In genomic region chr7:73737491-73738219, GRCh38 we compare ENCODE assay signal across 8 cellular contexts. TPM values are rescaled to one million over a fixed set of nuclear protein-coding genes. Genes with fewer than 3 reads are reported as not detected.
DNase-seq lines count a peak whose midpoint lies in the region; ATAC-seq and TF ChIP-seq lines count a peak whose summit lies in the region.

No MANE protein-coding gene starts in this region.

- H3K9me3 Mint-ChIP-seq in activated T-cell treated with anti-CD3 and anti-CD28 coated beads, Interleukin-2, amount 50 U/mL, for 24 hours, result no peaks in the 10 kb centered on the region

- H3K4me1 ChIP-seq in adipocyte (ENCODE audit: control insufficient read depth, insufficient read depth, low read length), result peaks cover 16% of the 10 kb centered on the region
- peaks cover 12 to 38% of the 10 kb centered on the region in 2 donors for H3K4me1 ChIP-seq in left lung
- H3K4me1 ChIP-seq in thoracic aorta (ENCODE audit: control insufficient read depth in 1 of 2, low read depth in 2 of 2), result peaks cover 5 to 16% of the 10 kb centered on the region in 2 donors

- intact Hi-C loops in left lung (cut with DNase I), result no loop called here

- H3K36me3 ChIP-seq in adipocyte (ENCODE audit: control insufficient read depth, insufficient read depth, low read length, severe bottlenecking) (peaks cover 5% of the 10 kb centered on the region), left lung (peaks cover 0 to 18% of the 10 kb centered on the region in 2 donors), thoracic aorta (peaks cover 6% of the 10 kb centered on the region)

- H3K4me3 Mint-ChIP-seq in activated T-cell treated with anti-CD3 and anti-CD28 coated beads, Interleukin-2, amount 50 U/mL, for 24 hours, result peak overlapping the region; percentile 93

- no peak for DNase-seq in activated T-cell treated with anti-CD3 and anti-CD28 coated beads, Interleukin-2, amount 50 U/mL, for 24 hours
- DNase-seq in activated T-cell treated with anti-CD3 and anti-CD28 coated beads, Interleukin-2, amount 50 U/mL, for 1 hour, result no peak
- no peak for DNase-seq in adipocyte (ENCODE audit: low read depth)
- DNase-seq in left lung, result no peak
- DNase-seq in thoracic aorta (ENCODE audit: low spot score), result no peak
- no peak for DNase-seq in SIG-M5 treated with dmso at 0.1 percent for 504 hours (lab: John Stamatoyannopoulos, UW; ENCODE audit: unreplicated experiment)

- H3K27ac ChIP-seq in left lung, result peak overlapping the region in 1 of 2 donors; percentile 87
- peak overlapping the region in 1 of 2 donors; percentile 87 for H3K27ac ChIP-seq in thoracic aorta

- peak overlapping the region; percentile 94 for H3K4me3 ChIP-seq in adipocyte (ENCODE audit: low read length)
- peak overlapping the region; percentile 95 to 96 for H3K4me3 ChIP-seq in left lung
- H3K4me3 ChIP-seq in thoracic aorta, result peak overlapping the region; percentile 91

- peaks cover 23% of the 10 kb centered on the region for H3K4me1 Mint-ChIP-seq in activated T-cell treated with anti-CD3 and anti-CD28 coated beads, Interleukin-2, amount 50 U/mL, for 24 hours (ENCODE audit: low read depth)

- no peaks in the 10 kb centered on the region for H3K9me3 ChIP-seq in adipocyte (ENCODE audit: control insufficient read depth, low read length)
- no peaks in the 10 kb centered on the region for H3K9me3 ChIP-seq in left lung
- H3K9me3 ChIP-seq in thoracic aorta, result no peaks in the 10 kb centered on the region

- ATAC-seq in left lung (no peak), thoracic aorta (ENCODE audit: insufficient number of reproducible peaks, low FRiP score, low read depth) (no peak), GM19452 (IDR thresholded peaks at IDR 0.05; ENCODE audit: unreplicated experiment) (no peak), GM19035 (IDR thresholded peaks at IDR 0.05; ENCODE audit: unreplicated experiment) (no peak)

- no peaks in the 10 kb centered on the region for H3K27me3 ChIP-seq in adipocyte (replicated peaks; ENCODE audit: control insufficient read depth, insufficient read depth, low read length)
- H3K27me3 ChIP-seq in left lung, result no peaks in the 10 kb centered on the region
- H3K27me3 ChIP-seq in thoracic aorta (replicated peaks; ENCODE audit: insufficient read depth), result no peaks in the 10 kb centered on the region

- peak overlapping the region; percentile 98 for H3K27ac Mint-ChIP-seq in activated T-cell treated with anti-CD3 and anti-CD28 coated beads, Interleukin-2, amount 50 U/mL, for 24 hours

- H3K36me3 Mint-ChIP-seq in activated T-cell treated with anti-CD3 and anti-CD28 coated beads, Interleukin-2, amount 50 U/mL, for 24 hours (ENCODE audit: low read depth), result peaks cover 30% of the 10 kb centered on the region

- no peak for TF ChIP-seq CTCF in left lung (IDR thresholded peaks at IDR 0.05)
- no peak for TF ChIP-seq CTCF in thoracic aorta (IDR thresholded peaks at IDR 0.05)

- peak overlapping the region; percentile 84 for H3K9ac ChIP-seq in adipocyte (ENCODE audit: low read length)

- H3K27me3 Mint-ChIP-seq in activated T-cell treated with anti-CD3 and anti-CD28 coated beads, Interleukin-2, amount 50 U/mL, for 24 hours, result no peaks in the 10 kb centered on the region

RNA-seq across cellular contexts. Expression of gene ABHD11, which starts 0.9 kb away (rescaled TPM):
- total RNA-seq in left lung (10 to 100 TPM; 35.6 to 36.3 TPM), thoracic aorta (10 to 100 TPM in 1 of 2 donors, 1 to 10 TPM in 1; 2.5 to 16.9 TPM)

RNA-seq across cellular contexts. Expression of gene STX1A, which starts 18.2 kb away (rescaled TPM):
- total RNA-seq in left lung (1 to 10 TPM; 5.4 to 6.9 TPM), thoracic aorta (10 to 100 TPM; 10.3 to 16.8 TPM)

RNA-seq across cellular contexts. Expression of gene CLDN3, which starts 32.4 kb away (rescaled TPM):
- 10 to 100 TPM; 23.8 to 35.9 TPM for total RNA-seq in left lung
- not detected for total RNA-seq in thoracic aorta

RNA-seq across cellular contexts. Expression of gene BUD23, which starts 54.3 kb away (rescaled TPM):
- total RNA-seq in left lung (10 to 100 TPM; 44.6 to 66.3 TPM), thoracic aorta (10 to 100 TPM; 36.9 to 51.0 TPM)

RNA-seq across cellular contexts. Expression of gene DNAJC30, which starts 54.4 kb away (rescaled TPM):
- total RNA-seq in left lung, result 10 to 100 TPM; 10.3 to 10.4 TPM
- total RNA-seq in thoracic aorta, result 1 to 10 TPM; 3.9 to 7.8 TPM

Comparison
In these comparisons a context has a peak if more than half of its experiments do, and no peak if none do; other contexts are left out.
1. RNA of gene CLDN3, which starts 32.4 kb away (total RNA-seq): 23.8 to 35.9 TPM in left lung; not detected in thoracic aorta; every median in the first group is over 10 times any median in the second.
2. Peak in every context shown above with its lines, with median percentiles within 50 percentile points of each other: H3K4me3 ChIP-seq.